Comparison of ENCODE assay signal across 9 cellular contexts in the genomic region with DNA sequence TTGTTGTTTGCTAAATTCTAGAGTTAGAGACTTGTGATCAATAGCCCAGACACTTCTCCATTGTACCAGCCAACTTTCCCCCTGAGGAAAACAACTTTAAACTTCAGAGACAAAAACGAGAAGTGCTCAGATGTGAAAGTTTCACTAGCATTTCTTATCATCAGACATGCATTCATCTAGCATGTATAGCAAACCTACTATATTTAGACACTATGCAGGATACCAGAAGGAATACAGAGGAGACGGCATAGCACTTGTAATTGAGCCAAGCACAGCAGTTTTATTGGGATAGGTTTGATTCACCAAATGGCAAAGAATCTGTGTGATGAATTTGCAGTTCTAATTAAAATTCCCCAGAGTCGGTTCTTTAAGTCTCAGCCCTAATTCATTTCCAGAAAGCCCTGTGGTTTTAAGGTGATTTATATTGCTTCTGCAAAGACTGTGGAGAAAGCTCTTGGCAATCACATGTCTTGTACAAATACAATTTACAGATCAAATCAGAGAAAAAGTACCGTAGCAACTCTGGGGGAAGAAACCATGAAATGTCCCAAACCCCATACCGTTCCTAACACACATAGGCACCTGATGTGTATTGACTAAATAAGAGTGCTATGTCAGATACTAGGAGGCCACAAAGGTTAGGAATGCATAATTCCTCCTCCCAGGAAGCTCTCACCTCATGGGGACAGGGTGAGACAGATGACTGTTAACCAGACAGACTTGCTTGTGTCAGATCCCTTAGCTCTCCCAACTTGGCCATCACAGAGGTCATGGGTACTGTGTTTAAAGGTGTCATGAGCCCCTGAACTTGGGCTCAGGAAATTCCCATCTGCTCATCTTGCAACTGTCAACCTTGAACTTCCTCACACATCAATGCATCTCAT.
DNase-seq lines count a peak whose midpoint lies in the region; ATAC-seq and TF ChIP-seq lines count a peak whose summit lies in the region.
"Had no signal": no experiment of that assay in that cellular context is flagged by ENCODE, and none has a peak within 500 bp of the region (broad histone marks: within the 10 kb centered on the region; RNA-seq: fewer than 3 reads in every experiment).

No MANE protein-coding gene starts in this region.

- no peak overlapping the region for H3K27ac ChIP-seq in uterus
- H3K27ac ChIP-seq: pancreas had no signal

- peak; percentile 82 for ATAC-seq in GM18511 (IDR thresholded peaks at IDR 0.05; ENCODE audit: unreplicated experiment)
- ATAC-seq in GM21447 (IDR thresholded peaks at IDR 0.05; ENCODE audit: unreplicated experiment): peak; percentile 70
- ATAC-seq in HG03460 (IDR thresholded peaks at IDR 0.05; ENCODE audit: unreplicated experiment): peak; percentile 65
- no peak for ATAC-seq in left ventricle myocardium superior

- H3K4me3 ChIP-seq in uterus: no peak overlapping the region
- H3K4me3 ChIP-seq: pancreas had no signal

- no peak for TF ChIP-seq POLR2A in uterus (IDR thresholded peaks at IDR 0.05)

- no peak for TF ChIP-seq CTCF in uterus (IDR thresholded peaks at IDR 0.05)

- H3K27me3 ChIP-seq in uterus: no peaks in the 10 kb centered on the region
- H3K27me3 ChIP-seq: pancreas had no signal

- no peaks in the 10 kb centered on the region for H3K36me3 ChIP-seq in uterus
- H3K36me3 ChIP-seq: pancreas had no signal

- H3K4me1 ChIP-seq in uterus: no peaks in the 10 kb centered on the region
- H3K4me1 ChIP-seq: pancreas had no signal

- H3K9me3 ChIP-seq in uterus: no peaks in the 10 kb centered on the region
- H3K9me3 ChIP-seq: pancreas had no signal

- DNase-seq in globus pallidus (ENCODE audit: low spot score) (peak; percentile 2), NCI-H1092 (lab: John Stamatoyannopoulos, UW) (no peak), uterus (no peak), left ventricle myocardium superior (no peak)
- DNase-seq in stimulated activated CD8-positive, alpha-beta memory T cell treated with anti-CD3 and anti-CD28 coated beads, Interleukin-4, amount 100 ng/mL, for 48 hours: no peak
- DNase-seq: pancreas had no signal

- intact Hi-C loops in uterus (cut with DNase I; ENCODE audit: low total_unique reads) (no loop called here), left ventricle myocardium superior (cut with micrococcal nuclease) (no loop called here)
